ENCODE assay signal across 1 cellular context in genomic region chr11:32435947-32436750, GRCh38.
TF ChIP-seq lines count a peak whose summit lies in the region.

No MANE protein-coding gene starts in this region.

TF ChIP-seq in H1, 55 proteins besides CTCF, POLR2A, EP300 and RAD21 (continued from another document):
- TF ChIP-seq ZNF274 (IDR thresholded peaks at IDR 0.05; ENCODE audit: borderline replicate concordance, extremely low read depth, low read length) (no peak), KDM4A (IDR thresholded peaks at IDR 0.05; ENCODE audit: low read depth, low read length, severe bottlenecking) (peak; percentile 43), SUZ12 (IDR thresholded peaks at IDR 0.05; ENCODE audit: low read length) (peak; percentile 98), BRCA1 (IDR thresholded peaks at IDR 0.05; ENCODE audit: low read depth, low read length) (no peak), SIX5 (IDR thresholded peaks at IDR 0.05; ENCODE audit: low read depth, low read length) (no peak), RXRA (IDR thresholded peaks at IDR 0.05; ENCODE audit: insufficient read depth, low read depth, low read length) (no peak), SP2 (IDR thresholded peaks at IDR 0.05; ENCODE audit: low read length) (no peak), CTBP2 (IDR thresholded peaks at IDR 0.05; ENCODE audit: borderline replicate concordance, insufficient read depth, insufficient read length, low read length) (peak; percentile 64), RNF2 (IDR thresholded peaks at IDR 0.05; ENCODE audit: borderline replicate concordance, low read depth, low read length, missing control alignments, poor library complexity, severe bottlenecking) (peak; percentile 66), GTF2F1 (IDR thresholded peaks at IDR 0.05; ENCODE audit: borderline replicate concordance, low read depth, low read length) (no peak), ATF3 (IDR thresholded peaks at IDR 0.05; ENCODE audit: insufficient read depth, low read depth, low read length) (no peak), CHD7 (IDR thresholded peaks at IDR 0.05; ENCODE audit: insufficient replicate concordance, low read length) (no peak)
TF ChIP-seq in H1: peak in this region for 5.
